In the genomic region with DNA sequence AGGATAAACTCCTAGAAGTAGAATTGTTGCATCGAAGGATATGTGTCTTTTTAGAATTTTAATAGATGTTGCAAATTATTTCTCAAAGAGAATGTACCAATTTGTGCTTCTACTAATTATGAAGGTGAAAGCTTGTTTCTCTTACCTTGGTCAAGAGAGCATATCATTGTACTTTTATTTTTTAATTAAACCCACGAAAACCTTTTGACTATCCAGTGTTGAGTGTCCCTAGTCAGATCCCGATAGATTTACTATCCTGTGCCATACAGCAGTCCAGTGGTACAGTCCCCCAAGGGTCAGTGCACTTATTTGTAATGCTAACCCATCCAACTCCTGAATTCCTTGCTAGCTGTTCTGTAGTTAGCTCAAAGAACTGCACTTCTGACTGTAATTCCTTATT, we compare ENCODE assay signal across 20 cellular contexts. TPM values are rescaled to one million over a fixed set of nuclear protein-coding genes. Genes with fewer than 3 reads are reported as not detected.
DNase-seq lines count a peak whose midpoint lies in the region; ATAC-seq and TF ChIP-seq lines count a peak whose summit lies in the region.
"Had no signal": no experiment of that assay in that cellular context is flagged by ENCODE, and none has a peak within 500 bp of the region (broad histone marks: within the 10 kb centered on the region; RNA-seq: fewer than 3 reads in every experiment).

No MANE protein-coding gene starts in this region.

- intact Hi-C loops in Caco-2 (cut with micrococcal nuclease; ENCODE audit: unreplicated experiment), result no loop called here

- POLR2A ChIA-PET in Caco-2 (lab: Charles Lee), result no interaction called here

- H3F3A ChIP-seq in GM23338 (replicated peaks; ENCODE audit: low read depth) (no peaks in the 10 kb centered on the region), smooth muscle cell (ENCODE audit: low read depth) (peaks cover 17% of the 10 kb centered on the region)

- ATAC-seq in GM23338, result no peak
- ATAC-seq in RWPE2 (ENCODE audit: low read depth), result no peak
- ATAC-seq in HG03571 (IDR thresholded peaks at IDR 0.05; ENCODE audit: unreplicated experiment), result no peak

- H3K36me3 ChIP-seq in GM23338 (ENCODE audit: insufficient read depth) (no peaks in the 10 kb centered on the region), RWPE2 (ENCODE audit: low read depth) (no peaks in the 10 kb centered on the region), smooth muscle cell (ENCODE audit: low read depth) (no peaks in the 10 kb centered on the region), Caco-2 (ENCODE audit: control insufficient read depth, insufficient read depth, low read length) (no peaks in the 10 kb centered on the region)

- BruUV-seq in Caco-2 (replicated peaks; lab: Mats Ljungman, UMichigan), result no TSS peak

- H3K4me1 Mint-ChIP-seq in GM23338 (peaks cover 45% of the 10 kb centered on the region), HFFc6 (ENCODE audit: low read depth) (peaks cover 99% of the 10 kb centered on the region), Caco-2 (ENCODE audit: low read depth, unreplicated experiment) (no peaks in the 10 kb centered on the region)

- no peak overlapping the region for H3K4me3 Mint-ChIP-seq in GM23338
- no peak overlapping the region for H3K4me3 Mint-ChIP-seq in HFFc6
- H3K4me3 Mint-ChIP-seq in Caco-2 (ENCODE audit: unreplicated experiment), result no peak overlapping the region
- H3K4me3 Mint-ChIP-seq: CD4-positive, alpha-beta T cell had no signal

- H3K27me3 Mint-ChIP-seq in GM23338 (ENCODE audit: insufficient read depth, low read depth, poor library complexity) (peaks cover 9% of the 10 kb centered on the region), HFFc6 (ENCODE audit: insufficient read depth) (no peaks in the 10 kb centered on the region), Caco-2 (ENCODE audit: insufficient read depth, unreplicated experiment) (peaks cover 13% of the 10 kb centered on the region)
- H3K27me3 Mint-ChIP-seq: IgD-negative memory B cell had no signal

- no peak overlapping the region for H3K27ac ChIP-seq in GM23338 (ENCODE audit: low read depth)
- H3K27ac ChIP-seq in RWPE2 (ENCODE audit: poor library complexity, severe bottlenecking), result peak overlapping the region; percentile 92
- H3K27ac ChIP-seq in smooth muscle cell (ENCODE audit: low read depth), result no peak overlapping the region
- H3K27ac ChIP-seq: C4-2B had no signal

- H4K20me1 ChIP-seq in GM23338 (replicated peaks; ENCODE audit: insufficient read depth), result no peaks in the 10 kb centered on the region
- H4K20me1 ChIP-seq in smooth muscle cell (ENCODE audit: low read depth), result no peaks in the 10 kb centered on the region

- no peaks in the 10 kb centered on the region for H3K9me2 ChIP-seq in GM23338 (ENCODE audit: insufficient read depth)

- in situ Hi-C loops in G401 (cut with HindIII; ENCODE audit: low sequenced_read_pairs), result no loop called here

- no peaks in the 10 kb centered on the region for H3K9me3 Mint-ChIP-seq in GM23338
- H3K9me3 Mint-ChIP-seq in HFFc6, result no peaks in the 10 kb centered on the region
- H3K9me3 Mint-ChIP-seq in Caco-2 (ENCODE audit: unreplicated experiment), result no peaks in the 10 kb centered on the region
- H3K9me3 Mint-ChIP-seq: CD4-positive, alpha-beta T cell; IgD-negative memory B cell had no signal

- no peak overlapping the region for H3K27ac Mint-ChIP-seq in GM23338
- H3K27ac Mint-ChIP-seq in HFFc6, result peak overlapping the region; percentile 83
- no peak overlapping the region for H3K27ac Mint-ChIP-seq in Caco-2 (ENCODE audit: unreplicated experiment)
- H3K27ac Mint-ChIP-seq: CD4-positive, alpha-beta T cell had no signal

- 83% methylated on average over 3 of the region's 3 CpGs for WGBS in smooth muscle cell (ENCODE audit: low lambda C conversion rate)

- H3K9ac ChIP-seq in smooth muscle cell (ENCODE audit: low read depth), result no peak overlapping the region

- H3K4me2 ChIP-seq in GM23338, result no peak overlapping the region
- no peak overlapping the region for H3K4me2 ChIP-seq in smooth muscle cell

- H3K4me3 ChIP-seq in GM23338 (no peak overlapping the region), RWPE2 (ENCODE audit: severe bottlenecking) (no peak overlapping the region), smooth muscle cell (no peak overlapping the region), Caco-2 (ENCODE audit: low read depth, low read length) (no peak overlapping the region)

- H3K9me3 ChIP-seq in RWPE2 (ENCODE audit: severe bottlenecking) (no peaks in the 10 kb centered on the region), smooth muscle cell (replicated peaks; ENCODE audit: low read depth) (no peaks in the 10 kb centered on the region), Caco-2 (no peaks in the 10 kb centered on the region)

- DNase-seq in GM23338 (ENCODE audit: low spot score), result no peak
- no peak for DNase-seq in HFFc6
- DNase-seq in RWPE2 (ENCODE audit: low spot score), result no peak
- DNase-seq in smooth muscle cell (lab: John Stamatoyannopoulos, UW; ENCODE audit: unreplicated experiment), result no peak
- no peak for DNase-seq in Caco-2
- no peak for DNase-seq in G401 (ENCODE audit: low spot score)
- DNase-seq in HuH-7 (ENCODE audit: low spot score), result no peak
- DNase-seq: AML-193; CD4-positive, alpha-beta T cell; DMS 273 treated with DMSO at 0.1 percent for 48 hours; DMS53; DND-41; EL; GOT3; H7; KG1 had no signal

- H2AFZ ChIP-seq in GM23338 (peak overlapping the region; percentile 53; the same call in 1 of the 2 replicates), smooth muscle cell (ENCODE audit: low read depth) (peak overlapping the region; percentile 1)

- TF ChIP-seq CTCF in GM23338 (conservative IDR thresholded peaks at IDR 0.05; ENCODE audit: low read depth in 2 of 2) (no peak), HFFc6 (IDR thresholded peaks at IDR 0.05) (no peak), RWPE2 (IDR thresholded peaks at IDR 0.05; ENCODE audit: poor library complexity, severe bottlenecking) (no peak), smooth muscle cell (IDR thresholded peaks at IDR 0.05; ENCODE audit: borderline replicate concordance, insufficient read depth, poor library complexity, severe bottlenecking) (no peak), Caco-2 (IDR thresholded peaks at IDR 0.05; ENCODE audit: insufficient read depth in 1 of 2, low read depth in 1 of 2, low read length in 1 of 2, severe bottlenecking in 1 of 2, unreplicated experiment in 1 of 2) (no peak)

- peaks cover 32% of the 10 kb centered on the region for H3K4me1 ChIP-seq in GM23338 (ENCODE audit: insufficient read depth)
- peaks cover 57% of the 10 kb centered on the region for H3K4me1 ChIP-seq in RWPE2 (ENCODE audit: insufficient read depth, poor library complexity, severe bottlenecking)
- H3K4me1 ChIP-seq in smooth muscle cell (ENCODE audit: low read depth), result peaks cover 3% of the 10 kb centered on the region
- no peaks in the 10 kb centered on the region for H3K4me1 ChIP-seq in Caco-2

- no peaks in the 10 kb centered on the region for H3K36me3 Mint-ChIP-seq in GM23338 (ENCODE audit: low read depth)
- H3K36me3 Mint-ChIP-seq in HFFc6 (ENCODE audit: low read depth), result no peaks in the 10 kb centered on the region
- H3K36me3 Mint-ChIP-seq in Caco-2 (ENCODE audit: insufficient read depth, unreplicated experiment), result peaks cover 5% of the 10 kb centered on the region

- H3K27me3 ChIP-seq in GM23338 (ENCODE audit: insufficient read depth) (peaks cover 18% of the 10 kb centered on the region), RWPE2 (ENCODE audit: insufficient read depth, poor library complexity, severe bottlenecking) (no peaks in the 10 kb centered on the region), smooth muscle cell (ENCODE audit: low read depth) (no peaks in the 10 kb centered on the region), Caco-2 (replicated peaks; ENCODE audit: control insufficient read depth, insufficient read depth, low read length) (no peaks in the 10 kb centered on the region)

- H3K79me2 ChIP-seq in GM23338 (replicated peaks; ENCODE audit: insufficient read depth), result no peaks in the 10 kb centered on the region
- H3K79me2 ChIP-seq in smooth muscle cell (ENCODE audit: low read depth), result no peaks in the 10 kb centered on the region

- CTCF ChIA-PET in Caco-2 (lab: Charles Lee), result interaction anchor here (1.1 to 1.2 kb wide), 2 partner anchors 9 to 17 kb away, joined by 4 read pairs; no protein-coding TSS in a partner anchor

TF ChIP-seq in GM23338, 12 proteins besides CTCF, POLR2A, EP300 and RAD21 (continues in another document):
- TF ChIP-seq ZNF114 (CRISPR knock-in tag; IDR thresholded peaks at IDR 0.05) (no peak), POLR2AphosphoS5 (IDR thresholded peaks at IDR 0.05; ENCODE audit: low read depth) (no peak), EZH2 (IDR thresholded peaks at IDR 0.05; ENCODE audit: low read depth, unreplicated experiment) (no peak)

RNA-seq across cellular contexts. Expression of a gene that starts 11.0 kb away (rescaled TPM):
- 0.56 TPM in 1 of 2 replicates, not detected in the other for total RNA-seq in GM23338 (2014; rRNA removed; shearing (Covaris generic))
- polyA plus RNA-seq in GM23338 (2016; fragmentation: Nextera tagmentation; extraction: Ambion mirVana), result 0.37 and 0.47 TPM in 2 replicates
- total RNA-seq in HFFc6 (2021; fragmentation: NEBNext Ultra II Directional; extraction: Animal tissue kit (Norgen Biotek cat#: 25700)), result 1 to 10 TPM; 3.3 to 5.1 (median 3.7) TPM
- total RNA-seq in smooth muscle cell, result 0.31 and 0.99 TPM in 2 replicates
- polyA plus RNA-seq in smooth muscle cell, result 0.12 and 0.50 TPM in 2 replicates
- total RNA-seq in Caco-2 (2022), result 0.29 and 0.30 TPM in 2 replicates
- 1.5 and 2.7 TPM in 2 replicates for total RNA-seq in G401 (2014; rRNA removed; shearing (Covaris generic))

RNA-seq across cellular contexts. Expression of a gene that starts 17.3 kb away (rescaled TPM):
- 37.0 and 37.2 TPM in 2 replicates for total RNA-seq in GM23338 (2014; rRNA removed; shearing (Covaris generic))
- 26.9 and 28.4 TPM in 2 replicates for polyA plus RNA-seq in GM23338 (2016; fragmentation: Nextera tagmentation; extraction: Ambion mirVana)
- 10 to 100 TPM; 31.9 to 38.0 (median 36.4) TPM for total RNA-seq in HFFc6 (2021; fragmentation: NEBNext Ultra II Directional; extraction: Animal tissue kit (Norgen Biotek cat#: 25700))
- 39.3 and 45.7 TPM in 2 replicates for total RNA-seq in smooth muscle cell
- polyA plus RNA-seq in smooth muscle cell, result 39.2 and 41.8 TPM in 2 replicates
- total RNA-seq in Caco-2 (2022), result 51.2 and 54.9 TPM in 2 replicates
- 42.4 and 69.1 TPM in 2 replicates for total RNA-seq in G401 (2014; rRNA removed; shearing (Covaris generic))

RNA-seq across cellular contexts. Expression of a gene that starts 25.3 kb away (rescaled TPM):
- not detected in 2 replicates for total RNA-seq in GM23338 (2014; rRNA removed; shearing (Covaris generic))
- polyA plus RNA-seq in GM23338 (2016; fragmentation: Nextera tagmentation; extraction: Ambion mirVana) (0.24 and 0.50 TPM in 2 replicates), smooth muscle cell (0.35 TPM in 1 of 2 replicates, not detected in the other)
- total RNA-seq in HFFc6 (2021; fragmentation: NEBNext Ultra II Directional; extraction: Animal tissue kit (Norgen Biotek cat#: 25700)), result 1 to 10 TPM; 2.3 to 5.1 (median 2.9) TPM
- total RNA-seq in smooth muscle cell (0.40 TPM in 1 of 2 replicates, not detected in the other), Caco-2 (2022) (not detected in 2 replicates)
- not detected in 2 replicates for total RNA-seq in G401 (2014; rRNA removed; shearing (Covaris generic))
- total RNA-seq: CD4-positive, alpha-beta T cell; H7; LHCN-M2 had no signal

RNA-seq across cellular contexts. Expression of a gene that starts 33.8 kb away (rescaled TPM):
- total RNA-seq in GM23338 (2014; rRNA removed; shearing (Covaris generic)), result 9.7 and 13.5 TPM in 2 replicates
- polyA plus RNA-seq in GM23338 (2016; fragmentation: Nextera tagmentation; extraction: Ambion mirVana), result 4.0 and 5.0 TPM in 2 replicates
- 10 to 100 TPM; 23.7 to 29.9 (median 27.6) TPM for total RNA-seq in HFFc6 (2021; fragmentation: NEBNext Ultra II Directional; extraction: Animal tissue kit (Norgen Biotek cat#: 25700))
- 22.9 and 25.5 TPM in 2 replicates for total RNA-seq in smooth muscle cell
- 7.8 and 9.3 TPM in 2 replicates for polyA plus RNA-seq in smooth muscle cell
- 14.5 and 16.4 TPM in 2 replicates for total RNA-seq in Caco-2 (2022)
- total RNA-seq in G401 (2014; rRNA removed; shearing (Covaris generic)), result 12.9 and 15.2 TPM in 2 replicates
